Comparison of ENCODE assay signal across 13 cellular contexts in genomic region chr19:45408121-45408520, GRCh38. TPM values are rescaled to one million over a fixed set of nuclear protein-coding genes. Genes with fewer than 3 reads are reported as not detected.
DNase-seq lines count a peak whose midpoint lies in the region; ATAC-seq and TF ChIP-seq lines count a peak whose summit lies in the region.
"Had no signal": no experiment of that assay in that cellular context is flagged by ENCODE, and none has a peak within 500 bp of the region (broad histone marks: within the 10 kb centered on the region; RNA-seq: fewer than 3 reads in every experiment).

No MANE protein-coding gene starts in this region.

- H3K4me1 Mint-ChIP-seq in activated CD4-positive, alpha-beta memory T cell treated with anti-CD3 and anti-CD28 coated beads for 36 hours (ENCODE audit: low read depth): peaks cover 39% of the 10 kb centered on the region
- peaks cover 32% of the 10 kb centered on the region for H3K4me1 Mint-ChIP-seq in mesothelial cell of epicardium

- POLR2A ChIA-PET in activated CD4-positive, alpha-beta memory T cell treated with anti-CD3 and anti-CD28 coated beads for 36 hours (lab: Charles Lee): interaction anchor here (1.4 kb wide), 1 partner anchor 176 kb away, joined by 3 read pairs; no protein-coding TSS in a partner anchor

- ATAC-seq in DND-41 (ENCODE audit: insufficient read depth, low read depth) (no peak), HG03045 (IDR thresholded peaks at IDR 0.05; ENCODE audit: unreplicated experiment) (no peak)
- ATAC-seq: foreskin keratinocyte had no signal

- H3K4me2 ChIP-seq in BLaER1 treated with 17β-estradiol and CSF1 and Interleukin-3, amounts not matched to agents 10 nM and 100 nM: peak overlapping the region; percentile 66 to 100 (median 96)
- peak overlapping the region; percentile 89 for H3K4me2 ChIP-seq in DND-41 (ENCODE audit: insufficient read depth, low read length)

- H3K27ac ChIP-seq in BLaER1 treated with 17β-estradiol and CSF1 and Interleukin-3, amounts not matched to agents 10 nM and 100 nM: no peak overlapping the region; a peak in 1 of 22 replicates
- no peak overlapping the region for H3K27ac ChIP-seq in DND-41 (ENCODE audit: low read length)
- H3K27ac ChIP-seq: foreskin keratinocyte, right atrium auricular region had no signal

- peaks cover 18% of the 10 kb centered on the region for H3K27me3 Mint-ChIP-seq in activated CD4-positive, alpha-beta memory T cell treated with anti-CD3 and anti-CD28 coated beads for 36 hours
- peaks cover 22% of the 10 kb centered on the region for H3K27me3 Mint-ChIP-seq in mesothelial cell of epicardium (ENCODE audit: low read depth)

- TF ChIP-seq CTCF in DND-41 (IDR thresholded peaks at IDR 0.05; ENCODE audit: borderline replicate concordance, extremely low read depth, low read length, poor library complexity, severe bottlenecking) (no peak), mesothelial cell of epicardium (IDR thresholded peaks at IDR 0.05; ENCODE audit: unreplicated experiment) (no peak)

- peak overlapping the region in 8 of 11 experiments; percentile 17 to 98 (median 93); a peak in 9 of 22 replicates for H3K9ac ChIP-seq in BLaER1 treated with 17β-estradiol and CSF1 and Interleukin-3, amounts not matched to agents 10 nM and 100 nM
- H3K9ac ChIP-seq in DND-41 (ENCODE audit: low read depth, low read length): no peak overlapping the region

- H3K27me3 ChIP-seq in BLaER1 treated with 17β-estradiol and CSF1 and Interleukin-3, amounts not matched to agents 10 nM and 100 nM: peaks cover 21 to 25% (median 22%) of the 10 kb centered on the region in 11 experiments
- no peaks in the 10 kb centered on the region for H3K27me3 ChIP-seq in DND-41 (ENCODE audit: insufficient read depth, low read length, poor library complexity)
- H3K27me3 ChIP-seq: foreskin keratinocyte, MG63, right atrium auricular region had no signal

- H4K20me1 ChIP-seq in BLaER1 treated with 17β-estradiol and CSF1 and Interleukin-3, amounts not matched to agents 10 nM and 100 nM: peaks cover 0 to 62% (median 25%) of the 10 kb centered on the region in 11 experiments; a peak in 16 of 22 replicates
- H4K20me1 ChIP-seq in DND-41 (ENCODE audit: insufficient read depth, low read length): no peaks in the 10 kb centered on the region

- DNase-seq in DND-41: no peak
- no peak for DNase-seq in activated CD4-positive, alpha-beta memory T cell treated with anti-CD3 and anti-CD28 coated beads for 36 hours
- no peak for DNase-seq in mesothelial cell of epicardium (ENCODE audit: low spot score in 2 of 2, unreplicated experiment in 2 of 2)
- DNase-seq in putamen (ENCODE audit: low spot score): no peak
- DNase-seq in GM19238 (ENCODE audit: insufficient read length, low spot score): no peak
- no peak for DNase-seq in hepatic stellate cell (ENCODE audit: low spot score)
- DNase-seq: foreskin keratinocyte, MG63, NCI-H2081 treated with DMSO at 0.1 percent for 48 hours, NCI-H82 had no signal

- CTCF ChIA-PET in activated CD4-positive, alpha-beta memory T cell treated with anti-CD3 and anti-CD28 coated beads for 36 hours (lab: Charles Lee): interaction anchor here (1.0 to 1.2 kb wide), 2 partner anchors 71 to 150 kb away, joined by 3 to 7 read pairs; no protein-coding TSS in a partner anchor

- no peak overlapping the region for H2AFZ ChIP-seq in DND-41 (ENCODE audit: low read depth, low read length)

- H3K4me3 Mint-ChIP-seq in activated CD4-positive, alpha-beta memory T cell treated with anti-CD3 and anti-CD28 coated beads for 36 hours: peak overlapping the region; percentile 30
- H3K4me3 Mint-ChIP-seq in mesothelial cell of epicardium: peak overlapping the region; percentile 48

- peaks cover 12 to 44% (median 34%) of the 10 kb centered on the region in 11 experiments for H3K36me3 ChIP-seq in BLaER1 treated with 17β-estradiol and CSF1 and Interleukin-3, amounts not matched to agents 10 nM and 100 nM
- H3K36me3 ChIP-seq in DND-41 (ENCODE audit: insufficient read depth, low read length): peaks cover 11% of the 10 kb centered on the region

- H3K36me3 Mint-ChIP-seq in activated CD4-positive, alpha-beta memory T cell treated with anti-CD3 and anti-CD28 coated beads for 36 hours: peaks cover 17% of the 10 kb centered on the region
- H3K36me3 Mint-ChIP-seq in mesothelial cell of epicardium: peaks cover 20% of the 10 kb centered on the region

- H3K4me3 ChIP-seq in BLaER1 treated with 17β-estradiol and CSF1 and Interleukin-3, amounts not matched to agents 10 nM and 100 nM: peak overlapping the region in 5 of 10 experiments; percentile 3 to 95 (median 85); a peak in 4 of 20 replicates
- no peak overlapping the region for H3K4me3 ChIP-seq in DND-41 (ENCODE audit: low read depth in 1 of 2, low read length in 2 of 2)
- H3K4me3 ChIP-seq: right atrium auricular region had no signal

- H3K9me3 ChIP-seq in BLaER1 treated with 17β-estradiol and CSF1 and Interleukin-3, amounts not matched to agents 10 nM and 100 nM (replicated peaks in 1 of 11): no peaks in the 10 kb centered on the region
- H3K9me3 ChIP-seq in DND-41 (ENCODE audit: insufficient read depth, low read length, severe bottlenecking): no peaks in the 10 kb centered on the region
- H3K9me3 ChIP-seq: MG63, right atrium auricular region had no signal

- peaks cover 7% of the 10 kb centered on the region for H3K79me2 ChIP-seq in DND-41 (ENCODE audit: insufficient read depth, low read length)

- H3K27ac Mint-ChIP-seq in activated CD4-positive, alpha-beta memory T cell treated with anti-CD3 and anti-CD28 coated beads for 36 hours: no peak overlapping the region
- peak overlapping the region; percentile 0 for H3K27ac Mint-ChIP-seq in mesothelial cell of epicardium

- H3K9me3 Mint-ChIP-seq in activated CD4-positive, alpha-beta memory T cell treated with anti-CD3 and anti-CD28 coated beads for 36 hours: no peaks in the 10 kb centered on the region
- H3K9me3 Mint-ChIP-seq in mesothelial cell of epicardium: no peaks in the 10 kb centered on the region

- intact Hi-C loops in activated CD4-positive, alpha-beta memory T cell treated with anti-CD3 and anti-CD28 coated beads for 36 hours (cut with micrococcal nuclease): no loop called here

- peaks cover 53 to 68% (median 56%) of the 10 kb centered on the region in 10 experiments for H3K4me1 ChIP-seq in BLaER1 treated with 17β-estradiol and CSF1 and Interleukin-3, amounts not matched to agents 10 nM and 100 nM
- H3K4me1 ChIP-seq in DND-41 (ENCODE audit: insufficient read depth, low read length): peaks cover 35% of the 10 kb centered on the region

RNA-seq across cellular contexts. Expression of gene POLR1G, which starts 1.7 kb away (rescaled TPM):
- 10 to 100 TPM; 11.1 to 12.6 TPM for total RNA-seq in activated CD4-positive, alpha-beta memory T cell treated with anti-CD3 and anti-CD28 coated beads for 36 hours
- total RNA-seq in mesothelial cell of epicardium: 6.7 to 7.5 TPM (median 6.7 TPM) in 3 replicates

RNA-seq across cellular contexts. Expression of gene PPP1R13L, which starts 3.3 kb away (rescaled TPM):
- 1 to 10 TPM; 8.1 to 9.2 TPM for total RNA-seq in activated CD4-positive, alpha-beta memory T cell treated with anti-CD3 and anti-CD28 coated beads for 36 hours
- 58.0 to 64.0 TPM (median 58.7 TPM) in 3 replicates for total RNA-seq in mesothelial cell of epicardium

RNA-seq across cellular contexts. Expression of gene ERCC1, which starts 15.6 kb away (rescaled TPM):
- 10 to 100 TPM; 59.4 to 59.7 TPM for total RNA-seq in activated CD4-positive, alpha-beta memory T cell treated with anti-CD3 and anti-CD28 coated beads for 36 hours
- total RNA-seq in mesothelial cell of epicardium: 92.8 to 100 TPM (median 96.4 TPM) in 3 replicates

RNA-seq across cellular contexts. Expression of gene ERCC2, which starts 37.7 kb away (rescaled TPM):
- 10 to 100 TPM; 27.2 to 27.4 TPM for total RNA-seq in activated CD4-positive, alpha-beta memory T cell treated with anti-CD3 and anti-CD28 coated beads for 36 hours
- total RNA-seq in mesothelial cell of epicardium: 62.7 to 64.4 TPM (median 64.1 TPM) in 3 replicates

RNA-seq across cellular contexts. Expression of gene FOSB, which starts 59.7 kb away (rescaled TPM):
- total RNA-seq in activated CD4-positive, alpha-beta memory T cell treated with anti-CD3 and anti-CD28 coated beads for 36 hours: 1 to 10 TPM; 3.7 to 5.9 TPM
- total RNA-seq in mesothelial cell of epicardium: 272 to 287 TPM (median 278 TPM) in 3 replicates
